ENCODE assay signal across 1 cellular context in the genomic region with DNA sequence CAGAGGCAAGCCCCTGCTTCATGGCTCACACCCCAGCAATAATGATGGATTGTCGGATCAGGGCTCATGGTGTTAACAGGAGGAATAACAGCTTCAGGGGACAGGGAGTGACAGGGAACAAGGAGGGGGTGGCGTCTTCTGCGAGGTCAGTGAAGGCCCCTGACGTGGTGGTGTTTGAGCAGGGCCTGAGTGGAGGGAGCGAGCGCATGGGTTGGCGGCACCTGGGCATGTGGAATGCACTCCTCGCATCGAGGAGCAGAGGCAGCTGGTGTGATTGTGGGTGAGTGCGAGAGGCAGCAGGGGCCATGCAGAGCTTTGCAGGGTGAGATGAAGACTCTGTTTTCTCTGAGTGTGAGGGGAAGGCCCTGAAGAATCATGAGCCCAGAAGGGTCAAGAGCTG.
TF ChIP-seq lines count a peak whose summit lies in the region.

No MANE protein-coding gene starts in this region.

TF ChIP-seq in H1, 55 proteins besides CTCF, POLR2A, EP300 and RAD21:
- no peak for TF ChIP-seq RFX5 (IDR thresholded peaks at IDR 0.05; ENCODE audit: borderline replicate concordance, low read depth, low read length)
